8 cellular contexts compared by ENCODE assay signal in the genomic region with DNA sequence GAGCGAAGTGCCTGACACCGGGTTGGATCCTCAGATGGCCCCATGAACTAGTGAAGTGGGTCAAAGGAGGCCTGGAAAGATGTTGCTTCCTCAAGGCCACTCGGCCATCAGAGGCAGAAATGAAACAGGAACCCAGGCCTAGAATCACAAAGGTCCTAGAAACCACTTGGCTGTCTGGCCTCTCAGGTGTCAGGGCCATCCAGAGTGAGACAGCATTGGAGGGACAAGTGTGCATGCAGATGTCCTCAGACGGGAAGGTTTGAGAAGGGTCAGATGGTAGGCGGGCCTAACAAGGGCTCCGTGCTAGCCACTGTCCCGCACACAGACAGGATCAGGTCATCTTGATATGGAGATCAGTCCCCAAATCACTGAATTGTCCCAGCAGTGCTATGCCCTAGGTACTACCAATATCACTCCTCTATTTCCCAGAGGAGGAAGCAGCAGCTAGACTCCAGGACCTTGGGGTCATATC. TPM values are rescaled to one million over a fixed set of nuclear protein-coding genes. Genes with fewer than 3 reads are reported as not detected.
A peak's percentile ranks its signal among the peaks of the same experiment; 100 is the strongest.
DNase-seq lines count a peak whose midpoint lies in the region; ATAC-seq, FAIRE-seq and TF ChIP-seq lines count a peak whose summit lies in the region.

No MANE protein-coding gene starts in this region.

- no peak for TF ChIP-seq POLR2A in suprapubic skin (IDR thresholded peaks at IDR 0.05)

- H3K4me3 ChIP-seq in kidney (ENCODE audit: low read length in 2 of 2): no peak overlapping the region
- H3K4me3 ChIP-seq in suprapubic skin: no peak overlapping the region

- H3K27ac Mint-ChIP-seq in T-helper 2 cell treated with Interferon-gamma antibody and Interleukin-4, amounts not matched to agents 5 μg/mL and 100 μg/mL, for 36 hours: peak overlapping the region; percentile 86
- peak overlapping the region; percentile 77 for H3K27ac Mint-ChIP-seq in activated T-helper 1 cell treated with anti-CD3 and anti-CD28 coated beads, Interleukin-12 subunit alpha, Interleukin-12 subunit beta, Interleukin-2, Interleukin-4 antibody, amounts not matched to agents 30 ng/mL and 10 ng/mL and 1 ng/mL, durations not matched to agents 14 hours and 24 hours and 36 hours

- no peak for ATAC-seq in HG02970 (IDR thresholded peaks at IDR 0.05; ENCODE audit: low FRiP score, unreplicated experiment)

- TF ChIP-seq EP300 in suprapubic skin (IDR thresholded peaks at IDR 0.05): no peak

- no peak for DNase-seq in T-helper 2 cell treated with Interferon-gamma antibody and Interleukin-4, amounts not matched to agents 5 μg/mL and 100 μg/mL, for 36 hours (ENCODE audit: low spot score)
- no peak for DNase-seq in T-helper 2 cell
- DNase-seq in activated T-helper 1 cell treated with anti-CD3 and anti-CD28 coated beads, Interleukin-12 subunit alpha, Interleukin-12 subunit beta, Interleukin-2, Interleukin-4 antibody, amounts not matched to agents 30 ng/mL and 10 ng/mL and 1 ng/mL, durations not matched to agents 14 hours and 24 hours and 36 hours (ENCODE audit: low spot score): no peak
- DNase-seq in kidney: no peak
- DNase-seq in suprapubic skin (ENCODE audit: low spot score in 2 of 2): no peak
- DNase-seq in anterior cingulate cortex (lab: John Stamatoyannopoulos, UW): no peak
- no peak for DNase-seq in DMS153 (lab: John Stamatoyannopoulos, UW)

- H3K36me3 ChIP-seq in kidney (ENCODE audit: control insufficient read depth in 1 of 2, insufficient read depth in 2 of 2, low read length in 2 of 2) (peaks cover 6% of the 10 kb centered on the region in 2 donors), suprapubic skin (peaks cover 25% of the 10 kb centered on the region)

- H3K36me3 Mint-ChIP-seq in T-helper 2 cell treated with Interferon-gamma antibody and Interleukin-4, amounts not matched to agents 5 μg/mL and 100 μg/mL, for 36 hours (ENCODE audit: low read depth): peaks cover 63% of the 10 kb centered on the region
- peaks cover 43% of the 10 kb centered on the region for H3K36me3 Mint-ChIP-seq in activated T-helper 1 cell treated with anti-CD3 and anti-CD28 coated beads, Interleukin-12 subunit alpha, Interleukin-12 subunit beta, Interleukin-2, Interleukin-4 antibody, amounts not matched to agents 30 ng/mL and 10 ng/mL and 1 ng/mL, durations not matched to agents 14 hours and 24 hours and 36 hours (ENCODE audit: low read depth)

- peak overlapping the region in 1 of 2 donors; percentile 48 for H3K9ac ChIP-seq in kidney (ENCODE audit: low read length in 2 of 2)

- H3K4me1 Mint-ChIP-seq in T-helper 2 cell treated with Interferon-gamma antibody and Interleukin-4, amounts not matched to agents 5 μg/mL and 100 μg/mL, for 36 hours (ENCODE audit: low read depth): peaks cover 39% of the 10 kb centered on the region
- H3K4me1 Mint-ChIP-seq in activated T-helper 1 cell treated with anti-CD3 and anti-CD28 coated beads, Interleukin-12 subunit alpha, Interleukin-12 subunit beta, Interleukin-2, Interleukin-4 antibody, amounts not matched to agents 30 ng/mL and 10 ng/mL and 1 ng/mL, durations not matched to agents 14 hours and 24 hours and 36 hours (ENCODE audit: low read depth): peaks cover 44% of the 10 kb centered on the region

- no peak for FAIRE-seq in kidney (lab: Jason Lieb, UNC)

- WGBS in suprapubic skin: 60% methylated on average over 7 of the region's 7 CpGs

- no peaks in the 10 kb centered on the region for H3K9me3 Mint-ChIP-seq in T-helper 2 cell treated with Interferon-gamma antibody and Interleukin-4, amounts not matched to agents 5 μg/mL and 100 μg/mL, for 36 hours
- no peaks in the 10 kb centered on the region for H3K9me3 Mint-ChIP-seq in activated T-helper 1 cell treated with anti-CD3 and anti-CD28 coated beads, Interleukin-12 subunit alpha, Interleukin-12 subunit beta, Interleukin-2, Interleukin-4 antibody, amounts not matched to agents 30 ng/mL and 10 ng/mL and 1 ng/mL, durations not matched to agents 14 hours and 24 hours and 36 hours

- H3K4me1 ChIP-seq in kidney (ENCODE audit: control insufficient read depth in 1 of 2, insufficient read depth in 1 of 2, low read depth in 1 of 2, low read length in 2 of 2) (peaks cover 35 to 67% of the 10 kb centered on the region in 2 donors), suprapubic skin (peaks cover 83% of the 10 kb centered on the region)

- H3K4me3 Mint-ChIP-seq in T-helper 2 cell treated with Interferon-gamma antibody and Interleukin-4, amounts not matched to agents 5 μg/mL and 100 μg/mL, for 36 hours: no peak overlapping the region
- no peak overlapping the region for H3K4me3 Mint-ChIP-seq in activated T-helper 1 cell treated with anti-CD3 and anti-CD28 coated beads, Interleukin-12 subunit alpha, Interleukin-12 subunit beta, Interleukin-2, Interleukin-4 antibody, amounts not matched to agents 30 ng/mL and 10 ng/mL and 1 ng/mL, durations not matched to agents 14 hours and 24 hours and 36 hours

- H3K27ac ChIP-seq in kidney (ENCODE audit: low read depth in 2 of 2, low read length in 2 of 2) (peak overlapping the region; percentile 63 to 70), suprapubic skin (peak overlapping the region; percentile 87)

- H3K27me3 Mint-ChIP-seq in T-helper 2 cell treated with Interferon-gamma antibody and Interleukin-4, amounts not matched to agents 5 μg/mL and 100 μg/mL, for 36 hours (ENCODE audit: low read depth): no peaks in the 10 kb centered on the region
- no peaks in the 10 kb centered on the region for H3K27me3 Mint-ChIP-seq in activated T-helper 1 cell treated with anti-CD3 and anti-CD28 coated beads, Interleukin-12 subunit alpha, Interleukin-12 subunit beta, Interleukin-2, Interleukin-4 antibody, amounts not matched to agents 30 ng/mL and 10 ng/mL and 1 ng/mL, durations not matched to agents 14 hours and 24 hours and 36 hours (ENCODE audit: insufficient read depth)

- intact Hi-C loops in activated T-helper 1 cell treated with anti-CD3 and anti-CD28 coated beads, Interleukin-12 subunit alpha, Interleukin-12 subunit beta, Interleukin-2, Interleukin-4 antibody, amounts not matched to agents 30 ng/mL and 10 ng/mL and 1 ng/mL, durations not matched to agents 14 hours and 24 hours and 36 hours (cut with micrococcal nuclease): no loop called here
- intact Hi-C loops in kidney (cut with DNase I): no loop called here

- no peaks in the 10 kb centered on the region for H3K27me3 ChIP-seq in suprapubic skin

- TF ChIP-seq CTCF in kidney (IDR thresholded peaks at IDR 0.05; ENCODE audit: borderline replicate concordance, extremely low read depth, insufficient read depth) (no peak), suprapubic skin (IDR thresholded peaks at IDR 0.05) (no peak)

- no peaks in the 10 kb centered on the region for H3K9me3 ChIP-seq in kidney (ENCODE audit: control insufficient read depth in 1 of 2, low read length in 2 of 2)
- H3K9me3 ChIP-seq in suprapubic skin: no peaks in the 10 kb centered on the region

RNA-seq across cellular contexts. Expression of a gene that starts 14.3 kb away (rescaled TPM):
- total RNA-seq in activated T-helper 1 cell treated with anti-CD3 and anti-CD28 coated beads, Interleukin-12 subunit alpha, Interleukin-12 subunit beta, Interleukin-2, Interleukin-4 antibody, amounts not matched to agents 30 ng/mL and 10 ng/mL and 1 ng/mL, durations not matched to agents 14 hours and 24 hours and 36 hours: 35.3 and 36.1 TPM in 2 replicates
- total RNA-seq in kidney: 28.1 TPM
- polyA plus RNA-seq in kidney (ENCODE audit: insufficient read depth, low read depth, low replicate concordance): 9.8 TPM
- 10 to 100 TPM; 13.4 to 30.0 (median 18.5) TPM for total RNA-seq in suprapubic skin

RNA-seq across cellular contexts. Expression of a gene that starts 29.5 kb away (rescaled TPM):
- 108 and 112 TPM in 2 replicates for total RNA-seq in activated T-helper 1 cell treated with anti-CD3 and anti-CD28 coated beads, Interleukin-12 subunit alpha, Interleukin-12 subunit beta, Interleukin-2, Interleukin-4 antibody, amounts not matched to agents 30 ng/mL and 10 ng/mL and 1 ng/mL, durations not matched to agents 14 hours and 24 hours and 36 hours
- total RNA-seq in kidney (48.0 TPM), suprapubic skin (10 to 100 TPM; 16.4 to 19.9 (median 17.4) TPM)
- polyA plus RNA-seq in kidney (ENCODE audit: insufficient read depth, low read depth, low replicate concordance): 19.1 TPM

RNA-seq across cellular contexts. Expression of a gene that starts 39.7 kb away (rescaled TPM):
- 4.4 and 4.5 TPM in 2 replicates for total RNA-seq in activated T-helper 1 cell treated with anti-CD3 and anti-CD28 coated beads, Interleukin-12 subunit alpha, Interleukin-12 subunit beta, Interleukin-2, Interleukin-4 antibody, amounts not matched to agents 30 ng/mL and 10 ng/mL and 1 ng/mL, durations not matched to agents 14 hours and 24 hours and 36 hours
- total RNA-seq in kidney (12.6 TPM), suprapubic skin (1 to 10 TPM; 2.8 to 9.3 (median 4.8) TPM)
- polyA plus RNA-seq in kidney (ENCODE audit: insufficient read depth, low read depth, low replicate concordance): 15.7 TPM

RNA-seq across cellular contexts. Expression of a gene that starts 52.1 kb away (rescaled TPM):
- 2.8 and 2.9 TPM in 2 replicates for total RNA-seq in activated T-helper 1 cell treated with anti-CD3 and anti-CD28 coated beads, Interleukin-12 subunit alpha, Interleukin-12 subunit beta, Interleukin-2, Interleukin-4 antibody, amounts not matched to agents 30 ng/mL and 10 ng/mL and 1 ng/mL, durations not matched to agents 14 hours and 24 hours and 36 hours
- total RNA-seq in kidney: 9.5 TPM
- 24.3 TPM for polyA plus RNA-seq in kidney (ENCODE audit: insufficient read depth, low read depth, low replicate concordance)
- total RNA-seq in suprapubic skin: 100 to 1,000 TPM in 2 of 4 donors, 10 to 100 TPM in 2; 29.6 to 109 (median 88.1) TPM
